ENCODE assay signal across 8 cellular contexts in genomic region chr1:32220746-32221580, GRCh38. TPM values are rescaled to one million over a fixed set of nuclear protein-coding genes. Genes with fewer than 3 reads are reported as not detected.
A peak's percentile ranks its signal among the peaks of the same experiment; 100 is the strongest.
DNase-seq lines count a peak whose midpoint lies in the region; ATAC-seq and TF ChIP-seq lines count a peak whose summit lies in the region.

No MANE protein-coding gene starts in this region.

- intact Hi-C loops in gastrocnemius medialis (cut with DNase I; ENCODE audit: low total_unique reads) = loop anchor here (10.0 kb wide), 1 partner anchor 116 kb away; the partner anchor contains the start of gene KPNA6

- in situ Hi-C loops in gastrocnemius medialis (cut with MboI; ENCODE audit: low sequenced_read_pairs in 4 of 4) = no loop called here

- H3K27ac ChIP-seq in GM23338 (ENCODE audit: low read depth) = peak overlapping the region; percentile 68; the same call in 1 of the 2 replicates
- H3K27ac ChIP-seq in SJCRH30 = no peak overlapping the region; the same call in 1 of the 2 replicates
- peak overlapping the region in 3 of 4 donors; percentile 87 to 91 (median 90) for H3K27ac ChIP-seq in gastrocnemius medialis

- no peak for TF ChIP-seq POLR2A in gastrocnemius medialis (IDR thresholded peaks at IDR 0.05)

- H4K20me1 ChIP-seq in GM23338 (replicated peaks; ENCODE audit: insufficient read depth) = peaks cover 5% of the 10 kb centered on the region; the same call in 1 of the 2 replicates

- H3K4me1 ChIP-seq in GM23338 (ENCODE audit: insufficient read depth) (peaks cover 10% of the 10 kb centered on the region), SJCRH30 (peaks cover 3% of the 10 kb centered on the region; the same call in 1 of the 2 replicates), gastrocnemius medialis (peaks cover 23 to 28% of the 10 kb centered on the region in 2 donors)

- H3K9me3 ChIP-seq in SJCRH30 (replicated peaks) (no peaks in the 10 kb centered on the region), gastrocnemius medialis (no peaks in the 10 kb centered on the region)

- no peaks in the 10 kb centered on the region for H3K9me3 Mint-ChIP-seq in GM23338

- H2AFZ ChIP-seq in GM23338 = no peak overlapping the region

- peak overlapping the region; percentile 93 for H3K4me3 ChIP-seq in GM23338
- H3K4me3 ChIP-seq in SJCRH30 = peak overlapping the region; percentile 87
- H3K4me3 ChIP-seq in fibroblast of villous mesenchyme (ENCODE audit: low read depth, low read length) = peak overlapping the region; percentile 86
- H3K4me3 ChIP-seq in gastrocnemius medialis = peak overlapping the region; percentile 71 to 99 (median 84)

- no peak for DNase-seq in GM23338 (ENCODE audit: low spot score)
- DNase-seq in SJCRH30 = no peak
- DNase-seq in fibroblast of villous mesenchyme (ENCODE audit: low read depth) = no peak
- DNase-seq in gastrocnemius medialis = no peak
- DNase-seq in activated CD8-positive, alpha-beta memory T cell treated with anti-CD3 and anti-CD28 coated beads for 24 hours = no peak
- DNase-seq in effector CD8-positive, alpha-beta T cell (lab: John Stamatoyannopoulos, UW) = no peak
- no peak for DNase-seq in NOMO-1 treated with DMSO at 0.1 percent for 48 hours (lab: John Stamatoyannopoulos, UW; ENCODE audit: unreplicated experiment)

- H3F3A ChIP-seq in GM23338 (replicated peaks; ENCODE audit: low read depth) = peaks cover 15% of the 10 kb centered on the region

- no peaks in the 10 kb centered on the region for H3K9me2 ChIP-seq in GM23338 (ENCODE audit: insufficient read depth)

- peaks cover 30% of the 10 kb centered on the region for H3K79me2 ChIP-seq in GM23338 (replicated peaks; ENCODE audit: insufficient read depth)

- peak overlapping the region; percentile 99 for H3K4me2 ChIP-seq in GM23338

- H3K4me3 Mint-ChIP-seq in GM23338 = peak overlapping the region; percentile 99

- H3K36me3 ChIP-seq in GM23338 (ENCODE audit: insufficient read depth) = peaks cover 21% of the 10 kb centered on the region
- peaks cover 17% of the 10 kb centered on the region for H3K36me3 ChIP-seq in SJCRH30
- H3K36me3 ChIP-seq in gastrocnemius medialis = peaks cover 0 to 39% of the 10 kb centered on the region in 2 donors

- H3K27ac Mint-ChIP-seq in GM23338 = peak overlapping the region; percentile 98; the same call in 1 of the 2 replicates

- ATAC-seq in GM23338 (no peak), gastrocnemius medialis (no peak), HG03045 (IDR thresholded peaks at IDR 0.05; ENCODE audit: unreplicated experiment) (no peak)

- TF ChIP-seq CTCF in GM23338 (conservative IDR thresholded peaks at IDR 0.05; ENCODE audit: low read depth in 2 of 2) (no peak), fibroblast of villous mesenchyme (IDR thresholded peaks at IDR 0.05; ENCODE audit: insufficient read depth, low read depth, low read length) (no peak), gastrocnemius medialis (IDR thresholded peaks at IDR 0.05 in 4 of 5, conservative IDR thresholded peaks at IDR 0.05 in 1 of 5) (no peak)

- H3K27me3 ChIP-seq in GM23338 (ENCODE audit: insufficient read depth) (no peaks in the 10 kb centered on the region), SJCRH30 (no peaks in the 10 kb centered on the region), gastrocnemius medialis (no peaks in the 10 kb centered on the region)

- H3K4me1 Mint-ChIP-seq in GM23338 = peaks cover 17% of the 10 kb centered on the region

- peaks cover 11% of the 10 kb centered on the region for H3K27me3 Mint-ChIP-seq in GM23338 (ENCODE audit: insufficient read depth, low read depth, poor library complexity)

- H3K36me3 Mint-ChIP-seq in GM23338 (ENCODE audit: low read depth) = peaks cover 39% of the 10 kb centered on the region

TF ChIP-seq in GM23338, 12 proteins besides CTCF, POLR2A, EP300 and RAD21 (continues in another document):
- TF ChIP-seq REST (IDR thresholded peaks at IDR 0.05; ENCODE audit: unreplicated experiment) = no peak
- no peak for TF ChIP-seq ZNF114 (CRISPR knock-in tag; IDR thresholded peaks at IDR 0.05)
- no peak for TF ChIP-seq EZH2phosphoT487 (IDR thresholded peaks at IDR 0.05; ENCODE audit: unreplicated experiment)
- TF ChIP-seq NANOG (IDR thresholded peaks at IDR 0.05; ENCODE audit: borderline replicate concordance) = no peak
- no peak for TF ChIP-seq EZH2 (IDR thresholded peaks at IDR 0.05; ENCODE audit: low read depth, unreplicated experiment)
- TF ChIP-seq JUNB (IDR thresholded peaks at IDR 0.05; ENCODE audit: unreplicated experiment) = no peak

RNA-seq across cellular contexts. Expression of gene TMEM234, which starts 1.2 kb away (rescaled TPM):
- 4.7 and 7.7 TPM in 2 replicates for total RNA-seq in GM23338 (2014; rRNA removed; shearing (Covaris generic))
- 8.1 and 8.2 TPM in 2 replicates for polyA plus RNA-seq in GM23338 (2016; fragmentation: Nextera tagmentation; extraction: Ambion mirVana)
- total RNA-seq in SJCRH30 (2014; rRNA removed; shearing (Covaris generic)) = 8.7 and 9.9 TPM in 2 replicates
- total RNA-seq in fibroblast of villous mesenchyme (21.6 and 23.8 TPM in 2 replicates), gastrocnemius medialis (1 to 10 TPM; 1.6 to 4.6 (median 4.4) TPM)

RNA-seq across cellular contexts. Expression of gene EIF3I, which starts 1.2 kb away (rescaled TPM):
- total RNA-seq in GM23338 (2014; rRNA removed; shearing (Covaris generic)) = 249 and 274 TPM in 2 replicates
- polyA plus RNA-seq in GM23338 (2016; fragmentation: Nextera tagmentation; extraction: Ambion mirVana) = 224 and 228 TPM in 2 replicates
- total RNA-seq in SJCRH30 (2014; rRNA removed; shearing (Covaris generic)) = 290 and 295 TPM in 2 replicates
- total RNA-seq in fibroblast of villous mesenchyme = 264 and 280 TPM in 2 replicates
- total RNA-seq in gastrocnemius medialis = 100 to 1,000 TPM; 211 to 294 (median 245) TPM

RNA-seq across cellular contexts. Expression of gene DCDC2B, which starts 12.1 kb away (rescaled TPM):
- not detected in 2 replicates for total RNA-seq in GM23338 (2014; rRNA removed; shearing (Covaris generic))
- polyA plus RNA-seq in GM23338 (2016; fragmentation: Nextera tagmentation; extraction: Ambion mirVana) = 0.21 and 0.42 TPM in 2 replicates
- total RNA-seq in SJCRH30 (2014; rRNA removed; shearing (Covaris generic)) = not detected in 2 replicates
- total RNA-seq in fibroblast of villous mesenchyme (not detected in 2 replicates), gastrocnemius medialis (not detected)

RNA-seq across cellular contexts. Expression of gene IQCC, which starts 15.5 kb away (rescaled TPM):
- total RNA-seq in GM23338 (2014; rRNA removed; shearing (Covaris generic)) = 3.5 and 3.8 TPM in 2 replicates
- 1.7 and 2.5 TPM in 2 replicates for polyA plus RNA-seq in GM23338 (2016; fragmentation: Nextera tagmentation; extraction: Ambion mirVana)
- total RNA-seq in SJCRH30 (2014; rRNA removed; shearing (Covaris generic)) = 5.6 and 6.1 TPM in 2 replicates
- total RNA-seq in fibroblast of villous mesenchyme (0.86 and 2.3 TPM in 2 replicates), gastrocnemius medialis (under 1 TPM; 0.49 to 0.93 (median 0.83) TPM)

RNA-seq across cellular contexts. Expression of gene CCDC28B, which starts 20.6 kb away (rescaled TPM):
- 8.6 and 8.7 TPM in 2 replicates for total RNA-seq in GM23338 (2014; rRNA removed; shearing (Covaris generic))
- polyA plus RNA-seq in GM23338 (2016; fragmentation: Nextera tagmentation; extraction: Ambion mirVana) = 35.2 and 39.7 TPM in 2 replicates
- total RNA-seq in SJCRH30 (2014; rRNA removed; shearing (Covaris generic)) = 8.8 and 11.3 TPM in 2 replicates
- total RNA-seq in fibroblast of villous mesenchyme (22.5 and 30.3 TPM in 2 replicates), gastrocnemius medialis (10 to 100 TPM; 16.4 to 79.0 (median 56.8) TPM)
